Comparison of ENCODE assay signal across 19 cellular contexts in the genomic region with DNA sequence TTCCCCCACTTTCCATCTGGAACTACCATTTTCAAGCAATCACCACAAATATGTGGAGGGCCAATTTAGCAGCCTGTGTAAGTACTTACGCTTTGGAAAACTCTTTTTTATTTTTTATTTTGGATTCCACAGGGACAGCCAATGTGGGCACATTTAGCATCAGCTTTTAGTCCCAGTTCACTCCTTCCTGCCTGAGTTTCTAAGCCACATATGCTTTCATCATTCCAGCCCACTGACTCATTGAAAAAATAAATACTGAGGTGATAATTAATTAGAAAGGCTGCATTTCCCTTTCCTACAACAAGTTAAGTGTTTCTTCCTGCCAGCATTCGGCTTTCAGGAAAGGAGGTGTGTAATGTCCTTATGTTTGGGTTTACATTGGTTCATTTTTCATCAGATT.
DNase-seq lines count a peak whose midpoint lies in the region; ATAC-seq, FAIRE-seq and TF ChIP-seq lines count a peak whose summit lies in the region.
"Had no signal": no experiment of that assay in that cellular context is flagged by ENCODE, and none has a peak within 500 bp of the region (broad histone marks: within the 10 kb centered on the region; RNA-seq: fewer than 3 reads in every experiment).

No MANE protein-coding gene starts in this region.

- H2BK15ac ChIP-seq in mesenchymal stem cell (ENCODE audit: low read depth, poor library complexity, severe bottlenecking), result no peak overlapping the region

- no peak overlapping the region for H4K91ac ChIP-seq in mesenchymal stem cell (ENCODE audit: low read length)

- TF ChIP-seq POLR2A in stomach (IDR thresholded peaks at IDR 0.05), result no peak

- H2BK120ac ChIP-seq in mesenchymal stem cell (ENCODE audit: low read depth, low read length), result no peak overlapping the region

- in situ Hi-C loops in Caki2 (cut with HindIII; ENCODE audit: low pct_unique_long_range_greater_than_20kb, low sequenced_read_pairs), result no loop called here

- H3K4me3 ChIP-seq in mesenchymal stem cell (ENCODE audit: insufficient read depth in 1 of 2, low read depth in 1 of 2, low read length in 2 of 2) (no peak overlapping the region), stomach (no peak overlapping the region)
- H3K4me3 ChIP-seq: heart right ventricle had no signal

- H3K23ac ChIP-seq in mesenchymal stem cell (ENCODE audit: low read length in 2 of 2), result no peak overlapping the region

- H3K4me2 ChIP-seq in mesenchymal stem cell (ENCODE audit: low read length, poor library complexity, severe bottlenecking), result no peak overlapping the region

- no peak overlapping the region for H2BK5ac ChIP-seq in mesenchymal stem cell (ENCODE audit: low read depth, low read length, poor library complexity, severe bottlenecking)

- H4K8ac ChIP-seq in mesenchymal stem cell (ENCODE audit: low read length), result no peak overlapping the region

- no peaks in the 10 kb centered on the region for H3K79me1 ChIP-seq in mesenchymal stem cell (replicated peaks; ENCODE audit: low read length, poor library complexity, severe bottlenecking)

- H3K36me3 ChIP-seq in mesenchymal stem cell (ENCODE audit: control insufficient read depth in 1 of 2, insufficient read depth in 2 of 2, low read depth in 1 of 2, low read length in 2 of 2) (no peaks in the 10 kb centered on the region), stomach (no peaks in the 10 kb centered on the region)
- H3K36me3 ChIP-seq: heart right ventricle had no signal

- TF ChIP-seq CTCF in stomach (IDR thresholded peaks at IDR 0.05) (no peak), D721Med (IDR thresholded peaks at IDR 0.05; ENCODE audit: insufficient read depth, missing control alignments) (no peak)

- no peak overlapping the region for H3K18ac ChIP-seq in mesenchymal stem cell (ENCODE audit: low read depth in 1 of 2, low read length in 2 of 2)

- TF ChIP-seq EP300 in stomach (IDR thresholded peaks at IDR 0.05), result no peak

- H3K27me3 ChIP-seq in mesenchymal stem cell (ENCODE audit: control insufficient read depth in 1 of 2, insufficient read depth in 1 of 2, low read length in 2 of 2) (no peaks in the 10 kb centered on the region), stomach (no peaks in the 10 kb centered on the region)
- H3K27me3 ChIP-seq: heart right ventricle had no signal

- no peak overlapping the region for H2BK12ac ChIP-seq in mesenchymal stem cell (ENCODE audit: low read length in 2 of 2)

- no peak overlapping the region for H3K14ac ChIP-seq in mesenchymal stem cell (ENCODE audit: low read length in 2 of 2)

- no peak for FAIRE-seq in D721Med (lab: Jason Lieb, UNC)
- FAIRE-seq: HepG2 had no signal

- WGBS in mesenchymal stem cell, result 22% methylated on average over 1 of the region's 2 CpGs
- 44 to 67% (median 51%) methylated on average over 2 of the region's 2 CpGs for WGBS in stomach, 5 donors

- H2AFZ ChIP-seq in mesenchymal stem cell (ENCODE audit: low read depth, low read length), result no peak overlapping the region

- intact Hi-C loops in stomach (cut with DNase I; ENCODE audit: low total_unique reads), result no loop called here

- no peak overlapping the region for H2AK5ac ChIP-seq in mesenchymal stem cell (ENCODE audit: low read length, severe bottlenecking)

- H3K27ac ChIP-seq in mesenchymal stem cell (ENCODE audit: low read length, poor library complexity, severe bottlenecking), result peak overlapping the region; percentile 91
- no peak overlapping the region for H3K27ac ChIP-seq in stomach
- H3K27ac ChIP-seq: epithelial cell of prostate, heart right ventricle had no signal

- no peak for ATAC-seq in GM21786 (IDR thresholded peaks at IDR 0.05; ENCODE audit: unreplicated experiment)
- no peak for ATAC-seq in GM19467 (IDR thresholded peaks at IDR 0.05; ENCODE audit: unreplicated experiment)
- ATAC-seq: heart right ventricle, HepG2 had no signal

- H3K4ac ChIP-seq in mesenchymal stem cell (ENCODE audit: low read depth in 1 of 2, low read length in 2 of 2), result no peak overlapping the region

- peaks cover 3% of the 10 kb centered on the region for H3K4me1 ChIP-seq in mesenchymal stem cell (ENCODE audit: control insufficient read depth, insufficient read depth, low read depth, low read length)
- H3K4me1 ChIP-seq in stomach, result no peaks in the 10 kb centered on the region
- H3K4me1 ChIP-seq: Caco-2, heart right ventricle had no signal

- no peaks in the 10 kb centered on the region for H3K9me3 ChIP-seq in mesenchymal stem cell (ENCODE audit: control insufficient read depth, low read length)
- H3K9me3 ChIP-seq in stomach, result no peaks in the 10 kb centered on the region
- H3K9me3 ChIP-seq: Caco-2, heart right ventricle had no signal

- no peak overlapping the region for H3K9ac ChIP-seq in mesenchymal stem cell (ENCODE audit: low read length)

- DNase-seq in Caki2 (ENCODE audit: low read depth), result peak; percentile 79
- DNase-seq in LHCN-M2 (ENCODE audit: low read depth), result peak; percentile 19
- peak; percentile 2 for DNase-seq in dermis blood vessel endothelial cell
- DNase-seq in mesenchymal stem cell, result peak; percentile 36
- no peak for DNase-seq in stomach
- no peak for DNase-seq in D721Med (ENCODE audit: insufficient read length, low spot score)
- DNase-seq: activated B cell treated with CpG ODN at 0.5 μM for 24 hours; activated effector memory CD4-positive, alpha-beta T cell treated with anti-CD3 and anti-CD28 coated beads, Interleukin-2, amount 50 U/mL, for 16 hours; AML-193; Caco-2; HCEC 1CT; heart right ventricle; NCI-H774; stimulated activated CD4-positive, alpha-beta T cell treated with anti-CD3 and anti-CD28 coated beads, Interleukin-2, amount 100 ng/mL, for 48 hours; stimulated activated CD8-positive, alpha-beta memory T cell treated with anti-CD3 and anti-CD28 coated beads, Interleukin-4, amount 100 ng/mL, for 48 hours had no signal

Comparison
In these comparisons a context has a peak if more than half of its experiments do, and no peak if none do; other contexts are left out.
1. DNase-seq: peak in Caki2 (single experiment), LHCN-M2 (single experiment), dermis blood vessel endothelial cell (single experiment) and mesenchymal stem cell (single experiment); none in stomach (single experiment) and D721Med (single experiment).